In the genomic region with DNA sequence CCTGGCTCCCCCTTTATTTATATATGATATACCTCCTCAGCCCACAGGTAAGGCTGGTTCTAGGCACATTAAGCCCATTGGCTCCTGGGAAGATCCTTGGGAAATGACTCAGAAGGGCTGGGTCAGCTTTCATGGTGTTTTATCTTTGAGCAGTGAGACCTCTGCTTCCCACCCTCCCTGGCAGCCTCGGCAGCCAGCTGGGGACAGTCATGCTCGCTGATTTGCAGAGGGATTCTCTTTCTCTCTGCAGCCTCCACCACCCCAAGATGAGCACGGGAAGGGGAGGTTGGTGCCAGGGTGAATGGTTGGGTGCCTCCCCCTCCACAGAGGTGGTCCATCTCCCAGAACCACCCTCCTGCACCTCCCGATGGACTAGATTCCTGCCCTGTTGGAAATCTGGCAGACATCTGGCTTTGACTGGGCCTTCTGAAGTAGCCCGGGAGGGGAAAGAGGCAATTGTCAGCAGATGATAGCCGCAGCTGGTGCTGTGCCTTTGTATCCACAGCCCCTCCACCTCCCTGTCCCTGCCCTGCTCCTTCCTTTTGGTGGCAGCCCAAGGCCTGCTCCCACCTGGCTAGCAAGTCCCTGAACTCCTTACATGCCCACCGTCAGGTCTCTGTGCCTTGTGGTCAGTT, we compare ENCODE assay signal across 10 cellular contexts. TPM values are rescaled to one million over a fixed set of nuclear protein-coding genes. Genes with fewer than 3 reads are reported as not detected.
DNase-seq lines count a peak whose midpoint lies in the region; ATAC-seq and TF ChIP-seq lines count a peak whose summit lies in the region.
"Had no signal": no experiment of that assay in that cellular context is flagged by ENCODE, and none has a peak within 500 bp of the region (broad histone marks: within the 10 kb centered on the region; RNA-seq: fewer than 3 reads in every experiment).

No MANE protein-coding gene starts in this region.

- no peak overlapping the region for H2BK120ac ChIP-seq in mesendoderm (ENCODE audit: low read depth, low read length)

- peak; percentile 23 for DNase-seq in ACHN
- peak; percentile 23 for DNase-seq in NCI-H1694 (lab: John Stamatoyannopoulos, UW)
- DNase-seq in colonic mucosa = no peak
- DNase-seq in mesendoderm = peak; percentile 71
- no peak for DNase-seq in globus pallidus (ENCODE audit: low spot score)
- DNase-seq in CD4-positive, alpha-beta T cell = no peak
- DNase-seq in stimulated activated CD4-positive, alpha-beta T cell treated with anti-CD3 and anti-CD28 coated beads, Interleukin-15, amount 100 ng/mL, for 24 hours = no peak
- DNase-seq: activated CD4-positive, CD25-positive, alpha-beta regulatory T cell treated with anti-CD3 and anti-CD28 coated beads, Interleukin-2, amount 50 U/mL, for 72 hours had no signal

- no peaks in the 10 kb centered on the region for H3K79me2 ChIP-seq in mesendoderm (ENCODE audit: control insufficient read depth, insufficient read depth, low read length)

- H3K9me3 ChIP-seq in colonic mucosa = no peaks in the 10 kb centered on the region
- no peaks in the 10 kb centered on the region for H3K9me3 ChIP-seq in CD4-positive, alpha-beta T cell (ENCODE audit: control insufficient read depth, low read length)
- H3K9me3 ChIP-seq: adrenal gland had no signal

- H3K27ac Mint-ChIP-seq in CD4-positive, alpha-beta T cell = no peak overlapping the region

- H3K4me3 Mint-ChIP-seq in CD4-positive, alpha-beta T cell = no peak overlapping the region

- WGBS in mesendoderm (ENCODE audit: extremely low coverage, insufficient coverage, low lambda C conversion rate) = no CpG with 5 or more reads among the region's 7 CpGs

- CTCF ChIA-PET in CD4-positive, alpha-beta T cell (lab: Charles Lee) = no interaction called here

- H3K4ac ChIP-seq in mesendoderm (ENCODE audit: low read depth, low read length) = no peak overlapping the region

- no peaks in the 10 kb centered on the region for H3K79me1 ChIP-seq in mesendoderm (ENCODE audit: low read length)

- no peak overlapping the region for H2BK15ac ChIP-seq in mesendoderm (replicated peaks; ENCODE audit: low read depth)

- H3K27ac ChIP-seq in colonic mucosa = peak overlapping the region; percentile 15
- no peak overlapping the region for H3K27ac ChIP-seq in mesendoderm (ENCODE audit: low read depth, low read length)
- no peak overlapping the region for H3K27ac ChIP-seq in CD4-positive, alpha-beta T cell (ENCODE audit: low read depth, low read length)

- H4K5ac ChIP-seq in mesendoderm (ENCODE audit: low read length) = no peak overlapping the region

- no peaks in the 10 kb centered on the region for H3K9me3 Mint-ChIP-seq in CD4-positive, alpha-beta T cell

- no peaks in the 10 kb centered on the region for H3K27me3 Mint-ChIP-seq in CD4-positive, alpha-beta T cell

- no peak overlapping the region for H2AK5ac ChIP-seq in mesendoderm (ENCODE audit: low read length)

- H3K18ac ChIP-seq in mesendoderm (ENCODE audit: low read length) = no peak overlapping the region

- no peaks in the 10 kb centered on the region for H3K36me3 Mint-ChIP-seq in CD4-positive, alpha-beta T cell (ENCODE audit: low read depth)

- no peak overlapping the region for H3K9ac ChIP-seq in colonic mucosa (ENCODE audit: low read depth in 2 of 2, low read length in 2 of 2)
- H3K9ac ChIP-seq in mesendoderm (ENCODE audit: low read length) = no peak overlapping the region

- TF ChIP-seq CTCF in colonic mucosa (IDR thresholded peaks at IDR 0.05) = no peak
- TF ChIP-seq CTCF in CD4-positive, alpha-beta T cell (IDR thresholded peaks at IDR 0.05) = no peak

- H3K4me1 Mint-ChIP-seq in CD4-positive, alpha-beta T cell (ENCODE audit: low read depth) = peaks cover 7% of the 10 kb centered on the region

- H3K23ac ChIP-seq in mesendoderm (ENCODE audit: low read length) = no peak overlapping the region

- ATAC-seq in CD4-positive, alpha-beta T cell (ENCODE audit: poor library complexity) = no peak
- no peak for ATAC-seq in HG02981 (IDR thresholded peaks at IDR 0.05; ENCODE audit: unreplicated experiment)

- intact Hi-C loops in colonic mucosa (cut with DNase I) = no loop called here
- intact Hi-C loops in CD4-positive, alpha-beta T cell (cut with DNase I, micrococcal nuclease) = no loop called here

- no peak overlapping the region for H3K4me3 ChIP-seq in colonic mucosa
- H3K4me3 ChIP-seq in mesendoderm (ENCODE audit: low read length) = no peak overlapping the region
- H3K4me3 ChIP-seq: adrenal gland had no signal

- H4K8ac ChIP-seq in mesendoderm (ENCODE audit: low read depth, low read length) = no peak overlapping the region

- POLR2A ChIA-PET in CD4-positive, alpha-beta T cell (lab: Charles Lee) = interaction anchor here (1.1 kb wide), 1 partner anchor 23 kb away, joined by 4 read pairs; no protein-coding TSS in a partner anchor

- H3K4me1 ChIP-seq in colonic mucosa = peaks cover 11% of the 10 kb centered on the region
- peaks cover 13% of the 10 kb centered on the region for H3K4me1 ChIP-seq in mesendoderm (ENCODE audit: control insufficient read depth, low read depth, low read length)

- H3K56ac ChIP-seq in mesendoderm (ENCODE audit: low read length) = peak overlapping the region; percentile 45

- in situ Hi-C loops in ACHN (cut with HindIII; ENCODE audit: low pct_ligation_motif_present, low pct_unique_long_range_greater_than_20kb, low sequenced_read_pairs) = no loop called here

- no peaks in the 10 kb centered on the region for H3K27me3 ChIP-seq in colonic mucosa
- H3K27me3 ChIP-seq in mesendoderm (ENCODE audit: insufficient read depth, low read length, poor library complexity) = no peaks in the 10 kb centered on the region
- H3K27me3 ChIP-seq in CD4-positive, alpha-beta T cell (ENCODE audit: control insufficient read depth, insufficient read depth, low read length) = no peaks in the 10 kb centered on the region
- H3K27me3 ChIP-seq: adrenal gland had no signal

- H3K36me3 ChIP-seq in colonic mucosa (no peaks in the 10 kb centered on the region), mesendoderm (ENCODE audit: control insufficient read depth, insufficient read depth, low read length) (no peaks in the 10 kb centered on the region)
- H3K36me3 ChIP-seq: adrenal gland had no signal

- H2BK5ac ChIP-seq in mesendoderm (ENCODE audit: low read length) = no peak overlapping the region

- no peak overlapping the region for H3K4me2 ChIP-seq in mesendoderm (ENCODE audit: low read length)

RNA-seq across cellular contexts. Expression of a gene that starts 24.7 kb away (rescaled TPM):
- 10 to 100 TPM; 19.6 to 20.1 TPM for total RNA-seq in colonic mucosa
- 3.5 TPM for polyA plus RNA-seq in mesendoderm (2013, experiment 1 of 2)
- polyA plus RNA-seq in mesendoderm (2013, experiment 2 of 2) = 3.2 TPM
- 10 to 100 TPM; 53.8 to 54.1 TPM for total RNA-seq in CD4-positive, alpha-beta T cell

Comparison
In these comparisons a context has a peak if more than half of its experiments do, and no peak if none do; other contexts are left out.
1. DNase-seq: peak in ACHN (single experiment), NCI-H1694 (single experiment) and mesendoderm (single experiment); none in colonic mucosa (single experiment), globus pallidus (single experiment), CD4-positive, alpha-beta T cell (0 of 10) and stimulated activated CD4-positive, alpha-beta T cell treated with anti-CD3 and anti-CD28 coated beads, Interleukin-15, amount 100 ng/mL, for 24 hours (single experiment).